In genomic region chr17:81870155-81870977, GRCh38 we compare ENCODE assay signal across 8 cellular contexts. TPM values are rescaled to one million over a fixed set of nuclear protein-coding genes. Genes with fewer than 3 reads are reported as not detected.
DNase-seq lines count a peak whose midpoint lies in the region; ATAC-seq and TF ChIP-seq lines count a peak whose summit lies in the region.

No MANE protein-coding gene starts in this region.

- no peaks in the 10 kb centered on the region for H3K9me3 Mint-ChIP-seq in MCF 10A (ENCODE audit: unreplicated experiment)

- CTCF ChIA-PET in RWPE1 (lab: Yijun Ruan, JAX): interaction anchor here (0.9 to 1.5 kb wide), 3 partner anchors 10 to 135 kb away, joined by 3 to 5 read pairs (median 4); partner anchors contain the start of gene P4HB
- CTCF ChIA-PET in MCF 10A (lab: Yijun Ruan, JAX): interaction anchor here (0.6 to 0.7 kb wide), 2 partner anchors 41 to 111 kb away, joined by 3 read pairs; no protein-coding TSS in a partner anchor

- H3K27me3 Mint-ChIP-seq in MCF 10A (ENCODE audit: insufficient read depth, unreplicated experiment): no peaks in the 10 kb centered on the region

- H3K4me1 Mint-ChIP-seq in MCF 10A (ENCODE audit: insufficient read depth, unreplicated experiment): peaks cover 18% of the 10 kb centered on the region

- H3K27ac Mint-ChIP-seq in MCF 10A (ENCODE audit: low read depth, unreplicated experiment): peak overlapping the region; percentile 69

- peak; percentile 62 for DNase-seq in GM13977 (ENCODE audit: low spot score)
- no peak for DNase-seq in RWPE1 (ENCODE audit: low spot score)
- peak; percentile 53 for DNase-seq in MCF 10A (ENCODE audit: unreplicated experiment)
- peak; percentile 56 for DNase-seq in kidney tubule cell (ENCODE audit: low spot score)
- peak; percentile 29 for DNase-seq in stimulated activated CD8-positive, alpha-beta memory T cell treated with anti-CD3 and anti-CD28 coated beads, Interleukin-15, amount 100 ng/mL, for 24 hours (ENCODE audit: low read depth)
- no peak for DNase-seq in medulla oblongata (ENCODE audit: extremely low spot score)
- DNase-seq in NCI-H774 (lab: John Stamatoyannopoulos, UW): no peak

- peak overlapping the region; percentile 72 for H3K4me3 Mint-ChIP-seq in MCF 10A (ENCODE audit: unreplicated experiment)

- intact Hi-C loops in MCF 10A (cut with micrococcal nuclease): no loop called here

- peak; percentile 15 for ATAC-seq in HG02798 (IDR thresholded peaks at IDR 0.05; ENCODE audit: poor library complexity, unreplicated experiment)

- no peak for TF ChIP-seq CTCF in GM13977 (IDR thresholded peaks at IDR 0.05; ENCODE audit: extremely low read depth, insufficient read depth, missing control alignments)
- no peak for TF ChIP-seq CTCF in RWPE1 (conservative IDR thresholded peaks at IDR 0.05; ENCODE audit: low read depth)
- TF ChIP-seq CTCF in MCF 10A (IDR thresholded peaks at IDR 0.05; ENCODE audit: unreplicated experiment): no peak

- peak overlapping the region; percentile 97 for H3K27ac ChIP-seq in RWPE1

- POLR2A ChIA-PET in RWPE1 (lab: Yijun Ruan, JAX; ENCODE audit: low non-redundant PET): interaction anchor here (0.7 kb wide), 1 partner anchor 9 kb away, joined by 3 read pairs; no protein-coding TSS in a partner anchor
- POLR2A ChIA-PET in MCF 10A (lab: Yijun Ruan, JAX): interaction anchor here (0.6 to 4.1 kb wide), 14 partner anchors 9 to 318 kb away, joined by 3 to 27 read pairs (median 8); partner anchors contain the start of genes ARL16, HGS, MCRIP1 and MRPL12

- no TSS peak for BruUV-seq in MCF 10A (replicated peaks; lab: Mats Ljungman, UMichigan)

- in situ Hi-C loops in GM13977 (cut with MboI; ENCODE audit: low pct_unique_long_range_greater_than_20kb, low sequenced_read_pairs, unreplicated experiment): no loop called here

- H3K36me3 Mint-ChIP-seq in MCF 10A (ENCODE audit: insufficient read depth, unreplicated experiment): peaks cover 64% of the 10 kb centered on the region

RNA-seq across cellular contexts. Expression of gene ARHGDIA, which starts 0.8 kb away (rescaled TPM):
- 271 and 324 TPM in 2 replicates for total RNA-seq in MCF 10A (2022)

RNA-seq across cellular contexts. Expression of gene P4HB, which starts 10.0 kb away (rescaled TPM):
- 894 and 1,111 TPM in 2 replicates for total RNA-seq in MCF 10A (2022)

RNA-seq across cellular contexts. Expression of gene ALYREF, which starts 21.0 kb away (rescaled TPM):
- 114 and 115 TPM in 2 replicates for total RNA-seq in MCF 10A (2022)

RNA-seq across cellular contexts. Expression of gene ANAPC11, which starts 21.2 kb away (rescaled TPM):
- total RNA-seq in MCF 10A (2022): 144 and 151 TPM in 2 replicates

RNA-seq across cellular contexts. Expression of gene NPB, which starts 31.7 kb away (rescaled TPM):
- total RNA-seq in MCF 10A (2022): 0.28 TPM in 1 of 2 replicates, not detected in the other

Comparison
In these comparisons a context has a peak if more than half of its experiments do, and no peak if none do; other contexts are left out.
1. DNase-seq: peak in GM13977 (single experiment), MCF 10A (single experiment), kidney tubule cell (single experiment) and stimulated activated CD8-positive, alpha-beta memory T cell treated with anti-CD3 and anti-CD28 coated beads, Interleukin-15, amount 100 ng/mL, for 24 hours (single experiment); none in RWPE1 (single experiment), medulla oblongata (single experiment) and NCI-H774 (single experiment).